19 cellular contexts compared by ENCODE assay signal in genomic region chr4:107780665-107781064, GRCh38. TPM values are rescaled to one million over a fixed set of nuclear protein-coding genes. Genes with fewer than 3 reads are reported as not detected.
A peak's percentile ranks its signal among the peaks of the same experiment; 100 is the strongest.
DNase-seq lines count a peak whose midpoint lies in the region; ATAC-seq and TF ChIP-seq lines count a peak whose summit lies in the region.
"Had no signal": no experiment of that assay in that cellular context is flagged by ENCODE, and none has a peak within 500 bp of the region (broad histone marks: within the 10 kb centered on the region; RNA-seq: fewer than 3 reads in every experiment).

No MANE protein-coding gene starts in this region.

- no peak for ATAC-seq in HG03280 (IDR thresholded peaks at IDR 0.05; ENCODE audit: unreplicated experiment)
- ATAC-seq in HG03354 (IDR thresholded peaks at IDR 0.05; ENCODE audit: poor library complexity, severe bottlenecking, unreplicated experiment), result no peak
- ATAC-seq: activated naive CD8-positive, alpha-beta T cell treated with anti-CD3 and anti-CD28 coated beads, Interleukin-2, amount 50 U/mL, for 24 hours; gastroesophageal sphincter; left lung; mucosa of descending colon; stimulated activated effector memory CD8-positive, alpha-beta T cell treated with anti-CD3 and anti-CD28 coated beads, Interleukin-12 subunit alpha, Interleukin-12 subunit beta, amount 100 ng/mL, for 72 hours had no signal

- DNase-seq in DMS53 (lab: John Stamatoyannopoulos, UW), result peak; percentile 75
- no peak for DNase-seq in DMS53 treated with DMSO at 0.1 percent for 48 hours (lab: John Stamatoyannopoulos, UW; ENCODE audit: unreplicated experiment)
- peak; percentile 18 for DNase-seq in GM12865 (ENCODE audit: low read depth)
- peak; percentile 55 for DNase-seq in OCI-M1 (lab: John Stamatoyannopoulos, UW)
- DNase-seq in glutamatergic neuron, result peak; percentile 30
- no peak for DNase-seq in A172 (ENCODE audit: low spot score)
- DNase-seq: 8988T; activated CD4-positive, alpha-beta memory T cell treated with anti-CD3 and anti-CD28 coated beads, Interleukin-2, amount 10 ng/mL, durations not matched to agents 7 days and 5 days; activated naive CD8-positive, alpha-beta T cell treated with anti-CD3 and anti-CD28 coated beads, Interleukin-2, amount 50 U/mL, for 24 hours; DMS79; left lung; stimulated activated CD4-positive, alpha-beta T cell treated with anti-CD3 and anti-CD28 coated beads, Interleukin-12 subunit alpha, Interleukin-12 subunit beta, amount 100 ng/mL, for 4 hours had no signal

- no peaks in the 10 kb centered on the region for H3K36me3 Mint-ChIP-seq in glutamatergic neuron (ENCODE audit: unreplicated experiment)
- H3K36me3 Mint-ChIP-seq: stimulated activated effector memory CD8-positive, alpha-beta T cell treated with anti-CD3 and anti-CD28 coated beads, Interleukin-12 subunit alpha, Interleukin-12 subunit beta, amount 100 ng/mL, for 72 hours had no signal

- no peak overlapping the region for H3K4me3 Mint-ChIP-seq in glutamatergic neuron (ENCODE audit: unreplicated experiment)
- H3K4me3 Mint-ChIP-seq: activated CD4-positive, alpha-beta memory T cell treated with anti-CD3 and anti-CD28 coated beads, Interleukin-2, amount 10 ng/mL, durations not matched to agents 7 days and 5 days; activated naive CD8-positive, alpha-beta T cell treated with anti-CD3 and anti-CD28 coated beads, Interleukin-2, amount 50 U/mL, for 24 hours; stimulated activated effector memory CD8-positive, alpha-beta T cell treated with anti-CD3 and anti-CD28 coated beads, Interleukin-12 subunit alpha, Interleukin-12 subunit beta, amount 100 ng/mL, for 72 hours had no signal

- no peaks in the 10 kb centered on the region for H3K4me1 Mint-ChIP-seq in glutamatergic neuron (ENCODE audit: low read depth, unreplicated experiment)
- H3K4me1 Mint-ChIP-seq: activated CD4-positive, alpha-beta memory T cell treated with anti-CD3 and anti-CD28 coated beads, Interleukin-2, amount 10 ng/mL, durations not matched to agents 7 days and 5 days; activated naive CD8-positive, alpha-beta T cell treated with anti-CD3 and anti-CD28 coated beads, Interleukin-2, amount 50 U/mL, for 24 hours; stimulated activated effector memory CD8-positive, alpha-beta T cell treated with anti-CD3 and anti-CD28 coated beads, Interleukin-12 subunit alpha, Interleukin-12 subunit beta, amount 100 ng/mL, for 72 hours had no signal

- H3K9me3 Mint-ChIP-seq in glutamatergic neuron (ENCODE audit: unreplicated experiment), result peaks cover 2% of the 10 kb centered on the region

- no peak overlapping the region for H3K4me3 ChIP-seq in GM12865 (ENCODE audit: low read depth, low read length)
- H3K4me3 ChIP-seq: BLaER1 treated with 17β-estradiol and CSF1 and Interleukin-3, amounts not matched to agents 10 nM and 100 nM; gastroesophageal sphincter; left lung; mucosa of descending colon; thoracic aorta had no signal

- TF ChIP-seq CTCF in GM12865 (IDR thresholded peaks at IDR 0.05; ENCODE audit: insufficient read depth, low read depth, low read length, missing control alignments) (no peak), glutamatergic neuron (IDR thresholded peaks at IDR 0.05; ENCODE audit: partially characterized antibody, unreplicated experiment) (no peak)

- H3K27me3 Mint-ChIP-seq in glutamatergic neuron (ENCODE audit: unreplicated experiment), result no peaks in the 10 kb centered on the region

- H3K27ac Mint-ChIP-seq in glutamatergic neuron (ENCODE audit: unreplicated experiment), result no peak overlapping the region
- H3K27ac Mint-ChIP-seq: activated CD4-positive, alpha-beta memory T cell treated with anti-CD3 and anti-CD28 coated beads, Interleukin-2, amount 10 ng/mL, durations not matched to agents 7 days and 5 days; activated naive CD8-positive, alpha-beta T cell treated with anti-CD3 and anti-CD28 coated beads, Interleukin-2, amount 50 U/mL, for 24 hours; stimulated activated effector memory CD8-positive, alpha-beta T cell treated with anti-CD3 and anti-CD28 coated beads, Interleukin-12 subunit alpha, Interleukin-12 subunit beta, amount 100 ng/mL, for 72 hours had no signal

RNA-seq across cellular contexts. Expression of gene SGMS2, which starts 44.1 kb away (rescaled TPM):
- not detected for total RNA-seq in glutamatergic neuron (ENCODE audit: unreplicated experiment)
- total RNA-seq in A172 (2014; rRNA removed; shearing (Covaris generic)), result 29.4 and 50.3 TPM in 2 replicates

Comparison
In these comparisons a context has a peak if more than half of its experiments do, and no peak if none do; other contexts are left out.
1. DNase-seq: peak in DMS53 (single experiment), GM12865 (single experiment), OCI-M1 (single experiment) and glutamatergic neuron (single experiment); none in DMS53 treated with DMSO at 0.1 percent for 48 hours (single experiment) and A172 (single experiment).
2. RNA of gene SGMS2, which starts 44.1 kb away (total RNA-seq): 29.4 to 50.3 TPM in A172; not detected in glutamatergic neuron (single experiment); every median in the first group is over 10 times any median in the second.